ENCODE assay signal across 8 cellular contexts in genomic region chr1:203512830-203513578, GRCh38. TPM values are rescaled to one million over a fixed set of nuclear protein-coding genes. Genes with fewer than 3 reads are reported as not detected.
DNase-seq lines count a peak whose midpoint lies in the region; ATAC-seq and TF ChIP-seq lines count a peak whose summit lies in the region.

No MANE protein-coding gene starts in this region.

- WGBS in esophagus muscularis mucosa = 25% methylated on average over 10 of the region's 10 CpGs

- ATAC-seq in omental fat pad (ENCODE audit: low FRiP score) (peak; percentile 71), GM19324 (IDR thresholded peaks at IDR 0.05; ENCODE audit: low FRiP score, unreplicated experiment) (no peak)

- H3K36me3 ChIP-seq in esophagus muscularis mucosa = no peaks in the 10 kb centered on the region

- DNase-seq in AG04450 (ENCODE audit: low read depth, low spot score) (peak; percentile 86), HT1080 (ENCODE audit: low read depth) (peak; percentile 96), esophagus muscularis mucosa (ENCODE audit: extremely low spot score) (no peak), omental fat pad (ENCODE audit: low spot score) (no peak), COR-L47 (lab: John Stamatoyannopoulos, UW) (no peak), GF-D8 (lab: John Stamatoyannopoulos, UW) (no peak)
- DNase-seq in activated CD4-positive, alpha-beta T cell treated with anti-CD3 and anti-CD28 coated beads, Interleukin-2, amount 50 U/mL, for 48 hours = peak; percentile 41 to 59

- POLR2A ChIA-PET in AG04450 (lab: Yijun Ruan, JAX) = interaction anchor here (1.2 kb wide), 1 partner anchor 96 kb away, joined by 3 read pairs; no protein-coding TSS in a partner anchor

- H3K27me3 ChIP-seq in AG04450 (ENCODE audit: control insufficient read depth, insufficient read depth, low read length) = no peaks in the 10 kb centered on the region
- H3K27me3 ChIP-seq in esophagus muscularis mucosa = no peaks in the 10 kb centered on the region

- H3K27ac ChIP-seq in AG04450 (ENCODE audit: low read depth, low read length) (peak overlapping the region; percentile 95), esophagus muscularis mucosa (replicated peaks in 1 of 4) (peak overlapping the region; percentile 78 to 86 (median 84))

- H3K4me1 ChIP-seq in esophagus muscularis mucosa = peaks cover 46 to 84% (median 57%) of the 10 kb centered on the region in 4 donors

- CTCF ChIA-PET in AG04450 (lab: Charles Lee) = interaction anchor here (0.6 to 1.4 kb wide), 3 partner anchors 8 to 206 kb away, joined by 3 to 4 read pairs (median 3); no protein-coding TSS in a partner anchor

- TF ChIP-seq POLR2A in esophagus muscularis mucosa (IDR thresholded peaks at IDR 0.05; ENCODE audit: low read depth) = no peak

- H3K9me3 ChIP-seq in AG04450 (ENCODE audit: control insufficient read depth, insufficient read depth, low read length) = no peaks in the 10 kb centered on the region
- no peaks in the 10 kb centered on the region for H3K9me3 ChIP-seq in esophagus muscularis mucosa

- intact Hi-C loops in esophagus muscularis mucosa (cut with DNase I) = no loop called here

- TF ChIP-seq CTCF in AG04450 (IDR thresholded peaks at IDR 0.05; ENCODE audit: low read depth, low read length) (no peak), esophagus muscularis mucosa (IDR thresholded peaks at IDR 0.05) (no peak), omental fat pad (IDR thresholded peaks at IDR 0.05) (no peak)

- 0 out of 2 replicates have a peak overlapping the region, but pooled peaks have one; percentile 21 for H3K4me3 ChIP-seq in AG04450 (ENCODE audit: low read depth, low read length)
- peak overlapping the region in 1 of 4 donors; percentile 6 for H3K4me3 ChIP-seq in esophagus muscularis mucosa

- no peak for TF ChIP-seq EP300 in esophagus muscularis mucosa (IDR thresholded peaks at IDR 0.05)

RNA-seq across cellular contexts. Expression of gene OPTC, which starts 19.1 kb away (rescaled TPM):
- polyA plus RNA-seq in AG04450 (2011; rRNA removed) = not detected in 2 replicates
- not detected in 2 replicates for polyA minus RNA-seq in AG04450 (2011; rRNA and poly(A)+ RNA removed)
- not detected in 2 replicates for total RNA-seq in HT1080 (2014; rRNA removed; shearing (Covaris generic))
- not detected in 2 replicates for polyA plus RNA-seq in HT1080 (2015; cell fraction: cytosol; rRNA removed)
- polyA plus RNA-seq in HT1080 (2015; cell fraction: nucleus; rRNA removed) = not detected in 2 replicates
- total RNA-seq in esophagus muscularis mucosa (not detected), omental fat pad (not detected)

RNA-seq across cellular contexts. Expression of gene PRELP, which starts 37.4 kb away (rescaled TPM):
- 0.65 and 0.68 TPM in 2 replicates for polyA plus RNA-seq in AG04450 (2011; rRNA removed)
- 0.35 and 0.37 TPM in 2 replicates for polyA minus RNA-seq in AG04450 (2011; rRNA and poly(A)+ RNA removed)
- 0.05 TPM in 1 of 2 replicates, not detected in the other for total RNA-seq in HT1080 (2014; rRNA removed; shearing (Covaris generic))
- 0.09 and 0.20 TPM in 2 replicates for polyA plus RNA-seq in HT1080 (2015; cell fraction: cytosol; rRNA removed)
- polyA plus RNA-seq in HT1080 (2015; cell fraction: nucleus; rRNA removed) = 0.12 and 0.22 TPM in 2 replicates
- total RNA-seq in esophagus muscularis mucosa (100 to 1,000 TPM; 100 to 186 (median 165) TPM), omental fat pad (100 to 1,000 TPM in 1 of 4 donors, 10 to 100 TPM in 3; 67.3 to 115 (median 83.2) TPM)

Comparison
In these comparisons a context has a peak if more than half of its experiments do, and no peak if none do; other contexts are left out.
1. DNase-seq: peak in AG04450 (single experiment), HT1080 (single experiment) and activated CD4-positive, alpha-beta T cell treated with anti-CD3 and anti-CD28 coated beads, Interleukin-2, amount 50 U/mL, for 48 hours (2 of 2); none in esophagus muscularis mucosa (single experiment), omental fat pad (single experiment), COR-L47 (single experiment) and GF-D8 (single experiment).
2. RNA of gene PRELP, which starts 37.4 kb away (total RNA-seq): 100 to 186 TPM in esophagus muscularis mucosa and 67.3 to 115 TPM in omental fat pad; 0.05 TPM in HT1080; every median in the first group is over 10 times any median in the second.